ENCODE assay signal across 13 cellular contexts in genomic region chr21:46110499-46111192, GRCh38. TPM values are rescaled to one million over a fixed set of nuclear protein-coding genes. Genes with fewer than 3 reads are reported as not detected.
A peak's percentile ranks its signal among the peaks of the same experiment; 100 is the strongest.
DNase-seq lines count a peak whose midpoint lies in the region; ATAC-seq, FAIRE-seq and TF ChIP-seq lines count a peak whose summit lies in the region.
"Had no signal": no experiment of that assay in that cellular context is flagged by ENCODE, and none has a peak within 500 bp of the region (broad histone marks: within the 10 kb centered on the region; RNA-seq: fewer than 3 reads in every experiment).

No MANE protein-coding gene starts in this region.

- H3K27me3 Mint-ChIP-seq in activated T-cell treated with anti-CD3 and anti-CD28 coated beads, Interleukin-2, amount 50 U/mL, for 4 hours (ENCODE audit: low read depth): peaks cover 2% of the 10 kb centered on the region

- no peaks in the 10 kb centered on the region for H3K4me1 Mint-ChIP-seq in activated T-cell treated with anti-CD3 and anti-CD28 coated beads, Interleukin-2, amount 50 U/mL, for 4 hours (ENCODE audit: low read depth)
- H3K4me1 Mint-ChIP-seq: T-helper 17 cell had no signal

- peak; percentile 8 for DNase-seq in activated T-cell treated with anti-CD3 and anti-CD28 coated beads, Interleukin-2, amount 50 U/mL, for 1 hour
- no peak for DNase-seq in activated T-cell treated with anti-CD3 and anti-CD28 coated beads, Interleukin-2, amount 50 U/mL, for 4 hours
- peak; percentile 18 for DNase-seq in epidermal melanocyte (ENCODE audit: insufficient read length, low spot score)
- peak; percentile 33 for DNase-seq in medulla oblongata (ENCODE audit: extremely low spot score)
- DNase-seq in transverse colon: peak; percentile 26
- DNase-seq in SK-N-DZ (ENCODE audit: low spot score): no peak
- DNase-seq in NCI-H1092 treated with DMSO at 0.1 percent for 48 hours (lab: John Stamatoyannopoulos, UW): no peak
- no peak for DNase-seq in GM19239 (ENCODE audit: insufficient read length, low spot score)
- DNase-seq: ACHN, Karpas-422, NCI-H526 treated with DMSO at 0.1 percent for 48 hours had no signal

- H3K36me3 ChIP-seq in transverse colon: peaks cover 0 to 21% (median 2%) of the 10 kb centered on the region in 4 donors

- no peak overlapping the region for H3K4me3 Mint-ChIP-seq in activated T-cell treated with anti-CD3 and anti-CD28 coated beads, Interleukin-2, amount 50 U/mL, for 4 hours
- H3K4me3 Mint-ChIP-seq: T-helper 17 cell had no signal

- H3K9me3 Mint-ChIP-seq in activated T-cell treated with anti-CD3 and anti-CD28 coated beads, Interleukin-2, amount 50 U/mL, for 4 hours: peaks cover 12% of the 10 kb centered on the region

- TF ChIP-seq CTCF in transverse colon (IDR thresholded peaks at IDR 0.05): no peak

- TF ChIP-seq POLR2A in transverse colon (IDR thresholded peaks at IDR 0.05): no peak

- H3K4me1 ChIP-seq in transverse colon: peaks cover 13 to 27% (median 18%) of the 10 kb centered on the region in 4 donors

- ATAC-seq in activated T-cell treated with anti-CD3 and anti-CD28 coated beads, Interleukin-2, amount 50 U/mL, for 4 hours: no peak
- ATAC-seq: T-helper 17 cell had no signal

- FAIRE-seq in GM19239 (lab: Jason Lieb, UNC): no peak

- in situ Hi-C loops in transverse colon (cut with MboI; ENCODE audit: low pct_ligation_motif_present in 1 of 4, low pct_unique_long_range_greater_than_20kb in 1 of 4, low sequenced_read_pairs in 3 of 4): loop anchor here in 1 of 4 donors (25.0 kb wide), 1 partner anchor 148 kb away; no protein-coding TSS in a partner anchor

- H3K27me3 ChIP-seq in transverse colon: no peaks in the 10 kb centered on the region

- peaks cover 3% of the 10 kb centered on the region for H3K36me3 Mint-ChIP-seq in activated T-cell treated with anti-CD3 and anti-CD28 coated beads, Interleukin-2, amount 50 U/mL, for 4 hours (ENCODE audit: insufficient read depth)

- 62% methylated on average over 19 of the region's 20 CpGs; no CpG with 5 or more reads in 1 of the 2 donors for WGBS in transverse colon (ENCODE audit: low coverage in 1 of 2), 2 donors

- H3K4me3 ChIP-seq in transverse colon: no peak overlapping the region

- intact Hi-C loops in transverse colon (cut with DNase I; ENCODE audit: low total_unique reads): loop anchor here (5.0 kb wide), 1 partner anchor 138 kb away; no protein-coding TSS in a partner anchor

- peak overlapping the region in 3 of 4 donors; percentile 52 to 69 (median 69) for H3K27ac ChIP-seq in transverse colon

- no peak for TF ChIP-seq EP300 in transverse colon (IDR thresholded peaks at IDR 0.05; ENCODE audit: low read depth)

- H3K9me3 ChIP-seq in transverse colon: peaks cover 0 to 7% of the 10 kb centered on the region in 2 donors

RNA-seq across cellular contexts. Expression of gene COL6A2, which starts 12.7 kb away (rescaled TPM):
- 1 to 10 TPM; 4.8 to 7.7 (median 5.7) TPM for total RNA-seq in activated T-cell treated with anti-CD3 and anti-CD28 coated beads, Interleukin-2, amount 50 U/mL, for 4 hours
- 100 to 1,000 TPM; 172 to 550 (median 346) TPM for total RNA-seq in transverse colon
- 11.0 and 15.4 TPM in 2 replicates for polyA plus RNA-seq in SK-N-DZ (2014; cell fraction: cytosol; rRNA removed)
- 88.2 and 111 TPM in 2 replicates for polyA plus RNA-seq in SK-N-DZ (2014; cell fraction: nucleus; rRNA removed)

RNA-seq across cellular contexts. Expression of gene FTCD, which starts 44.7 kb away (rescaled TPM):
- total RNA-seq in activated T-cell treated with anti-CD3 and anti-CD28 coated beads, Interleukin-2, amount 50 U/mL, for 4 hours: under 1 TPM; 0.33 to 0.71 (median 0.40) TPM
- total RNA-seq in transverse colon: not detected
- 0.22 TPM in 1 of 2 replicates, not detected in the other for polyA plus RNA-seq in SK-N-DZ (2014; cell fraction: cytosol; rRNA removed)
- 1.2 TPM in 2 replicates for polyA plus RNA-seq in SK-N-DZ (2014; cell fraction: nucleus; rRNA removed)
- total RNA-seq: lung microvascular endothelial cell had no signal

Comparison
In these comparisons a context has a peak if more than half of its experiments do, and no peak if none do; other contexts are left out.
1. DNase-seq: peak in activated T-cell treated with anti-CD3 and anti-CD28 coated beads, Interleukin-2, amount 50 U/mL, for 1 hour (single experiment), epidermal melanocyte (single experiment), medulla oblongata (single experiment) and transverse colon (single experiment); none in activated T-cell treated with anti-CD3 and anti-CD28 coated beads, Interleukin-2, amount 50 U/mL, for 4 hours (single experiment), SK-N-DZ (single experiment), NCI-H1092 treated with DMSO at 0.1 percent for 48 hours (single experiment) and GM19239 (single experiment).
2. RNA of gene COL6A2, which starts 12.7 kb away (total RNA-seq): 172 to 550 TPM in transverse colon; 4.8 to 7.7 TPM in activated T-cell treated with anti-CD3 and anti-CD28 coated beads, Interleukin-2, amount 50 U/mL, for 4 hours; every median in the first group is over 10 times any median in the second.